Comparison of ENCODE assay signal across 8 cellular contexts in genomic region chr5:172006378-172007152, GRCh38. TPM values are rescaled to one million over a fixed set of nuclear protein-coding genes. Genes with fewer than 3 reads are reported as not detected.
A peak's percentile ranks its signal among the peaks of the same experiment; 100 is the strongest.
DNase-seq lines count a peak whose midpoint lies in the region; TF ChIP-seq lines count a peak whose summit lies in the region.

Gene FBXW11, minus strand, starts transcription at chr5:172006638. Its CDS starts 136 bp downstream, at chr5:172006502.

- H3K4me1 Mint-ChIP-seq in activated naive CD4-positive, alpha-beta T cell treated with anti-CD3 and anti-CD28 coated beads, Interleukin-2, amount 10 ng/mL, durations not matched to agents 7 days and 5 days, result peaks cover 48% of the 10 kb centered on the region

- TF ChIP-seq EP300 in suprapubic skin (IDR thresholded peaks at IDR 0.05), result no peak

- WGBS in suprapubic skin, result 0% methylated on average over 9 of the region's 77 CpGs

- no peaks in the 10 kb centered on the region for H3K9me3 Mint-ChIP-seq in activated naive CD4-positive, alpha-beta T cell treated with anti-CD3 and anti-CD28 coated beads, Interleukin-2, amount 10 ng/mL, durations not matched to agents 7 days and 5 days

- H3K4me3 Mint-ChIP-seq in activated naive CD4-positive, alpha-beta T cell treated with anti-CD3 and anti-CD28 coated beads, Interleukin-2, amount 10 ng/mL, durations not matched to agents 7 days and 5 days, result peak within 1 kb of the TSS; percentile 87

- TF ChIP-seq POLR2A in suprapubic skin (IDR thresholded peaks at IDR 0.05), result peak; percentile 56 to 82

- CTCF ChIA-PET in activated naive CD4-positive, alpha-beta T cell treated with anti-CD3 and anti-CD28 coated beads, Interleukin-2, amount 10 ng/mL, durations not matched to agents 7 days and 5 days (lab: Charles Lee), result interaction anchor here (0.6 to 3.7 kb wide), 12 partner anchors 9 to 522 kb away, joined by 3 to 29 read pairs (median 5); partner anchors contain the start of gene STK10

- peak within 1 kb of the TSS; percentile 96 for H3K27ac ChIP-seq in suprapubic skin

- H3K9me3 ChIP-seq in suprapubic skin, result no peaks in the 10 kb centered on the region

- H3K4me3 ChIP-seq in HFF-Myc (replicated peaks; ENCODE audit: low read depth, low read length), result peak within 1 kb of the TSS; percentile 96
- H3K4me3 ChIP-seq in suprapubic skin, result peak within 1 kb of the TSS; percentile 91

- no peaks in the 10 kb centered on the region for H3K27me3 Mint-ChIP-seq in activated naive CD4-positive, alpha-beta T cell treated with anti-CD3 and anti-CD28 coated beads, Interleukin-2, amount 10 ng/mL, durations not matched to agents 7 days and 5 days

- peaks cover 7% of the 10 kb centered on the region for H3K36me3 Mint-ChIP-seq in activated naive CD4-positive, alpha-beta T cell treated with anti-CD3 and anti-CD28 coated beads, Interleukin-2, amount 10 ng/mL, durations not matched to agents 7 days and 5 days

- H3K36me3 ChIP-seq in suprapubic skin, result no peaks in the 10 kb centered on the region

- no peaks in the 10 kb centered on the region for H3K27me3 ChIP-seq in suprapubic skin

- peak within 1 kb of the TSS; percentile 93 for H3K27ac Mint-ChIP-seq in activated naive CD4-positive, alpha-beta T cell treated with anti-CD3 and anti-CD28 coated beads, Interleukin-2, amount 10 ng/mL, durations not matched to agents 7 days and 5 days

- DNase-seq in GM03348 (ENCODE audit: low spot score), result peak; percentile 94
- DNase-seq in HFF-Myc (ENCODE audit: extremely low read depth, low read depth), result peak; percentile 90
- peak; percentile 99 for DNase-seq in NAMALWA (ENCODE audit: low spot score)
- peak; percentile 98 for DNase-seq in SK-N-DZ (ENCODE audit: low spot score)
- DNase-seq in activated naive CD4-positive, alpha-beta T cell treated with anti-CD3 and anti-CD28 coated beads, Interleukin-2, amount 10 ng/mL, durations not matched to agents 7 days and 5 days, result peak; percentile 97
- peak; percentile 95 for DNase-seq in germinal center (ENCODE audit: low spot score)
- DNase-seq in nucleus accumbens (lab: John Stamatoyannopoulos, UW), result peak; percentile 76 to 99 (median 95)
- DNase-seq in suprapubic skin (ENCODE audit: low spot score in 2 of 2), result peak; percentile 96 to 97

- TF ChIP-seq CTCF in HFF-Myc (IDR thresholded peaks at IDR 0.05; ENCODE audit: low read depth, low read length, missing control alignments) (no peak), suprapubic skin (IDR thresholded peaks at IDR 0.05) (no peak)

- peaks cover 46% of the 10 kb centered on the region for H3K4me1 ChIP-seq in suprapubic skin

RNA-seq across cellular contexts. Expression of gene FBXW11, which starts in this region (rescaled TPM):
- 56.2 and 72.9 TPM in 2 replicates for polyA plus RNA-seq in SK-N-DZ (2014; cell fraction: cytosol; rRNA removed)
- 32.8 and 35.4 TPM in 2 replicates for polyA plus RNA-seq in SK-N-DZ (2014; cell fraction: nucleus; rRNA removed)
- total RNA-seq in suprapubic skin, result 10 to 100 TPM; 41.1 to 49.7 (median 43.0) TPM

Comparison
In these comparisons a context has a peak if more than half of its experiments do, and no peak if none do; other contexts are left out.
1. Peak in every context shown above with its lines: DNase-seq, H3K4me3 ChIP-seq and H3K27ac ChIP-seq.